ENCODE assay signal across 2 cellular contexts in genomic region chr21:42474043-42474831, GRCh38.
A peak's percentile ranks its signal among the peaks of the same experiment; 100 is the strongest.
TF ChIP-seq lines count a peak whose summit lies in the region.

No MANE protein-coding gene starts in this region.

TF ChIP-seq in H1, 55 proteins besides CTCF, POLR2A, EP300 and RAD21:
- TF ChIP-seq TAF7 (optimal IDR thresholded peaks at IDR 0.05; ENCODE audit: borderline replicate concordance, low read depth, low read length), result no peak
- TF ChIP-seq JUND (IDR thresholded peaks at IDR 0.05; ENCODE audit: low read length), result peak; percentile 71
- TF ChIP-seq TEAD4 (IDR thresholded peaks at IDR 0.05; ENCODE audit: low read depth, low read length), result peak; percentile 21; the same call in 1 of the 2 replicates

TF ChIP-seq in HEK293T, 16 proteins besides CTCF, POLR2A, EP300 and RAD21:
- TF ChIP-seq LEF1 (IDR thresholded peaks at IDR 0.05; ENCODE audit: borderline replicate concordance) (no peak), ELF4 (IDR thresholded peaks at IDR 0.05) (no peak), SP1 (IDR thresholded peaks at IDR 0.05) (no peak), L3MBTL2 (conservative IDR thresholded peaks at IDR 0.05) (no peak), FOXA1 (IDR thresholded peaks at IDR 0.05) (no peak)
